ENCODE assay signal across 8 cellular contexts in the genomic region with DNA sequence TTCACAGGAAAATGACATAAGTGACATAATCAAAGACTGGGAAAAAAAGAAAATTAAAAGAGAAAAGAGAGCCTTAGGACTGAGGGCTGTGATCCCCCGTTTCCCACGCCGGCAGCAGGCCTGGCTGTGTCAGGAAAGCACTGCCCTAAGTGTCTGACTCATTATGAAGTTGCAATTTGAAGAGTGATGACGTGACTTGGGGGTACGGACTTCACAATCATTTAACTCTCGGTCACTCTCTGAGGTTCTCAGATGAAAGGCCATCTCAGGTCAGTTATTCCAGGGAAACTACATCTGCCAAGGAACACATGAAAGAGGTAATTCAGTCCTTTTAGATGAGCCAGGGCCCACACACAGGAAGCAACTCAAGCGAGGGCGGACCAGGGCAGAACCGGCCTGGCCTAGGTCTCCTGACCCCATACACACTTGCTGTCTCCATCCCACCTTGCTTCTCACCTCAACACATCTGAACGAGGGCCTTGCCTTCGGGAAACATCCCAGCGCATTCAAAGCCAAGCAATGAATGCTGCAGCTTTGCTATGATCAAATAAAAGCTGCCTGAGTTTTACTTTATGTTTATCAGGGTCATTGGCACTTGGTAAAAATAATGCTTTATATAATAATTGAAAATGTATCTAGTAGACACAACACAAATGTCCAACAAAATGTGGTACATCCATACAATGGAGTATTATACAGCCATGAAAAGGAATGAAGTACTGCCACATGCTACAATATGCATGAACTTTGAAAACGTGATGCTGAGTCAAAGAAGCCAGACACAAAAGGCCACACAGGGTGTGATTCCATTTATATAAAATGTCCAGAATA. TPM values are rescaled to one million over a fixed set of nuclear protein-coding genes. Genes with fewer than 3 reads are reported as not detected.
A peak's percentile ranks its signal among the peaks of the same experiment; 100 is the strongest.
DNase-seq lines count a peak whose midpoint lies in the region; FAIRE-seq lines count a peak whose summit lies in the region.

No MANE protein-coding gene starts in this region.

- H3K27ac Mint-ChIP-seq in activated naive CD4-positive, alpha-beta T cell treated with anti-CD3 and anti-CD28 coated beads, Interleukin-2, amount 50 U/mL, for 24 hours, result peak overlapping the region; percentile 33

- H3K4me1 ChIP-seq in adipocyte (ENCODE audit: control insufficient read depth, insufficient read depth, low read length) (peaks cover 64% of the 10 kb centered on the region), subcutaneous abdominal adipose tissue (ENCODE audit: control insufficient read depth in 5 of 5, insufficient read depth in 5 of 5, low read length in 5 of 5) (peaks cover 24 to 72% (median 63%) of the 10 kb centered on the region in 5 donors)

- peak overlapping the region; percentile 97 for H3K4me3 ChIP-seq in adipocyte (ENCODE audit: low read length)
- peak overlapping the region; percentile 20; the same call in 1 of the 2 replicates for H3K4me3 ChIP-seq in iPS-18c (ENCODE audit: insufficient read depth, low read depth, low read length)
- H3K4me3 ChIP-seq in subcutaneous abdominal adipose tissue (ENCODE audit: low read depth in 1 of 5, low read length in 5 of 5), result peak overlapping the region in 1 of 5 donors; percentile 2

- H3K27me3 ChIP-seq in adipocyte (replicated peaks; ENCODE audit: control insufficient read depth, insufficient read depth, low read length) (no peaks in the 10 kb centered on the region), subcutaneous abdominal adipose tissue (ENCODE audit: control insufficient read depth in 5 of 5, insufficient read depth in 4 of 5, low read length in 5 of 5) (peaks cover 0 to 5% (median 0%) of the 10 kb centered on the region in 5 donors)

- no peaks in the 10 kb centered on the region for H3K27me3 Mint-ChIP-seq in activated naive CD4-positive, alpha-beta T cell treated with anti-CD3 and anti-CD28 coated beads, Interleukin-2, amount 50 U/mL, for 24 hours

- H3K9me3 ChIP-seq in adipocyte (ENCODE audit: control insufficient read depth, low read length), result no peaks in the 10 kb centered on the region
- no peaks in the 10 kb centered on the region for H3K9me3 ChIP-seq in iPS-18c (ENCODE audit: control insufficient read depth, insufficient read depth, low read length)
- peaks cover 0 to 3% (median 0%) of the 10 kb centered on the region in 5 donors for H3K9me3 ChIP-seq in subcutaneous abdominal adipose tissue (ENCODE audit: control insufficient read depth in 5 of 5, low read length in 5 of 5)

- peak overlapping the region; percentile 67 for H3K9ac ChIP-seq in adipocyte (ENCODE audit: low read length)
- peak overlapping the region; percentile 21 to 97 (median 62) for H3K9ac ChIP-seq in subcutaneous abdominal adipose tissue (ENCODE audit: low read length in 5 of 5)

- H3K36me3 ChIP-seq in adipocyte (ENCODE audit: control insufficient read depth, insufficient read depth, low read length, severe bottlenecking) (peaks cover 21% of the 10 kb centered on the region), subcutaneous abdominal adipose tissue (ENCODE audit: control insufficient read depth in 5 of 5, insufficient read depth in 5 of 5, low read length in 5 of 5) (peaks cover 0 to 8% (median 0%) of the 10 kb centered on the region in 5 donors)

- H3K36me3 Mint-ChIP-seq in activated naive CD4-positive, alpha-beta T cell treated with anti-CD3 and anti-CD28 coated beads, Interleukin-2, amount 50 U/mL, for 24 hours, result peaks cover 2% of the 10 kb centered on the region

- DNase-seq in activated naive CD4-positive, alpha-beta T cell treated with Interleukin-2 at 50 U/mL for 16 hours, result no peak
- DNase-seq in adipocyte (ENCODE audit: low read depth), result peak; percentile 95
- DNase-seq in frontal cortex (ENCODE audit: low spot score in 2 of 2), result no peak
- no peak for DNase-seq in NCI-H2081 (lab: John Stamatoyannopoulos, UW)
- no peak for DNase-seq in stimulated activated naive CD4-positive, alpha-beta T cell treated with Interleukin-2 at 50 U/mL for 16 hours (lab: John Stamatoyannopoulos, UW)

- peak overlapping the region; percentile 98 for H3K27ac ChIP-seq in subcutaneous abdominal adipose tissue (ENCODE audit: low read depth, low read length)

- H3K4me3 Mint-ChIP-seq in activated naive CD4-positive, alpha-beta T cell treated with anti-CD3 and anti-CD28 coated beads, Interleukin-2, amount 50 U/mL, for 24 hours, result no peak overlapping the region

- FAIRE-seq in frontal cortex (lab: Jason Lieb, UNC), result no peak

- H3K9me3 Mint-ChIP-seq in activated naive CD4-positive, alpha-beta T cell treated with anti-CD3 and anti-CD28 coated beads, Interleukin-2, amount 50 U/mL, for 24 hours, result no peaks in the 10 kb centered on the region

- peaks cover 41% of the 10 kb centered on the region for H3K4me1 Mint-ChIP-seq in activated naive CD4-positive, alpha-beta T cell treated with anti-CD3 and anti-CD28 coated beads, Interleukin-2, amount 50 U/mL, for 24 hours

RNA-seq across cellular contexts. Expression of a gene that starts 2.7 kb away (rescaled TPM):
- total RNA-seq in frontal cortex, result 4.1 TPM

RNA-seq across cellular contexts. Expression of a gene that starts 25.2 kb away (rescaled TPM):
- not detected for total RNA-seq in frontal cortex
